1 cellular context compared by ENCODE assay signal in the genomic region with DNA sequence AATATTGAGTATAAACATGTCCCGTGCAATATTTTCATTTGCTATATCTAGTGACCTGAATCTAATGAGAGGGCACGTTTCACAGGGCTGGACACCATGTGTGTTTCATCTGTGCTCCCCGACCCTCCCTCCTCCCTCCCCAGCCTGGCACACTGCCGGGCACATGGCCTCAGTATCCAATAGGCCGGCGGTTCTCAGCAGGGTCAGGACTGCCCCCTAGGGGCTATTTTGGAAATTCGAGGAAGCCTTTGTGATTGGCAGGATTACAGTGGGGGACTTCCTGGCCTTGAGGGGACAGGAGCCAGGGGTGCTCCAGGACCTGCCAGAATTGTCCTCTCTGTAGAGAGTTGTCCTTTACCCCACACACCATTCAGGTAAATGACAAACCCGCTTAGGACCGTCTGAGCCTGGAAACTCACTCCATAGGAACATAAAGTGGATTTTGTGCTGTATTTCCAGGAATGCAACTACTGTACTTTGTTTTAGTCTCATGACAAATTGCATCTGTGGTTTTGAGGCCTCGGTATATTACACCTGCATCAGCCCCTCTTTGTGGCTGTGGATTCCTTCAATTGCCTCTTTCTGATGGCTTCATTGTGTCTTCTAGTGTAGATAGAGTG.
TF ChIP-seq lines count a peak whose summit lies in the region.

No MANE protein-coding gene starts in this region.

TF ChIP-seq in IMR-90, 13 proteins besides CTCF, POLR2A, EP300 and RAD21:
- TF ChIP-seq, protein P1, sequence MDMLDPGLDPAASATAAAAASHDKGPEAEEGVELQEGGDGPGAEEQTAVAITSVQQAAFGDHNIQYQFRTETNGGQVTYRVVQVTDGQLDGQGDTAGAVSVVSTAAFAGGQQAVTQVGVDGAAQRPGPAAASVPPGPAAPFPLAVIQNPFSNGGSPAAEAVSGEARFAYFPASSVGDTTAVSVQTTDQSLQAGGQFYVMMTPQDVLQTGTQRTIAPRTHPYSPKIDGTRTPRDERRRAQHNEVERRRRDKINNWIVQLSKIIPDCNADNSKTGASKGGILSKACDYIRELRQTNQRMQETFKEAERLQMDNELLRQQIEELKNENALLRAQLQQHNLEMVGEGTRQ (IDR thresholded peaks at IDR 0.05; ENCODE audit: low read depth, low read length): peak; percentile 54; the same call in 1 of the 2 replicates
- TF ChIP-seq, protein P2, sequence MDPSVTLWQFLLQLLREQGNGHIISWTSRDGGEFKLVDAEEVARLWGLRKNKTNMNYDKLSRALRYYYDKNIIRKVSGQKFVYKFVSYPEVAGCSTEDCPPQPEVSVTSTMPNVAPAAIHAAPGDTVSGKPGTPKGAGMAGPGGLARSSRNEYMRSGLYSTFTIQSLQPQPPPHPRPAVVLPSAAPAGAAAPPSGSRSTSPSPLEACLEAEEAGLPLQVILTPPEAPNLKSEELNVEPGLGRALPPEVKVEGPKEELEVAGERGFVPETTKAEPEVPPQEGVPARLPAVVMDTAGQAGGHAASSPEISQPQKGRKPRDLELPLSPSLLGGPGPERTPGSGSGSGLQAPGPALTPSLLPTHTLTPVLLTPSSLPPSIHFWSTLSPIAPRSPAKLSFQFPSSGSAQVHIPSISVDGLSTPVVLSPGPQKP (IDR thresholded peaks at IDR 0.05; ENCODE audit: borderline replicate concordance, low read depth, low read length): no peak
- TF ChIP-seq NFE2L2 (IDR thresholded peaks at IDR 0.05; ENCODE audit: low read depth, low read length) (no peak), CEBPB (IDR thresholded peaks at IDR 0.05; ENCODE audit: low read depth, low read length) (no peak), MXI1 (IDR thresholded peaks at IDR 0.05; ENCODE audit: borderline replicate concordance, low read depth, low read length) (no peak), MAFK (IDR thresholded peaks at IDR 0.05; ENCODE audit: low read depth, low read length) (no peak), RFX5 (IDR thresholded peaks at IDR 0.05; ENCODE audit: low read depth, low read length) (no peak), SMC3 (IDR thresholded peaks at IDR 0.05; ENCODE audit: low read depth, low read length) (peak; percentile 46; the same call in 1 of the 2 replicates), RCOR1 (IDR thresholded peaks at IDR 0.05; ENCODE audit: insufficient replicate concordance, low read length) (no peak), FOS (IDR thresholded peaks at IDR 0.05; ENCODE audit: low read depth, low read length) (no peak), BHLHE40 (IDR thresholded peaks at IDR 0.05; ENCODE audit: low read depth, low read length) (no peak), MAZ (IDR thresholded peaks at IDR 0.05; ENCODE audit: borderline replicate concordance, low read depth, low read length) (no peak), CHD1 (IDR thresholded peaks at IDR 0.05; ENCODE audit: low read depth, low read length) (no peak)
